In the genomic region with DNA sequence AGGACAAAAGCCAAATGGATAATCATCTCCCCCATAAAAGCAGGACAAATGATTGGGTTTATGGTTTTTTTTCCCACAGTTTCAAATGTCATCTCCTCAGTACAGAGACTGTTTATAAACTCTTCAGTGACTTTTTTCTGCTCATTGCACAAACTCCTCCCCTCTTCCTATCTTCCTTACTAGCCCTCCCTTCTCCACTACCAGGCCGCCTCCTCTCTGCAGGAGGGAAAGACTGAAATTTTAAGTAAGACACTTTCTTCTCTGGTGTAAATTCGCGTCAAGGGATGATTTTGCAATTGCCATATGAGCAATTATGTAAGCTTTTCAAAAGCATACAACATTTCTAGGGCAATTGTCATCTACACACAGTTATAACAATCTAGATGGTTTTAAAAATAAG, we compare ENCODE assay signal across 11 cellular contexts. TPM values are rescaled to one million over a fixed set of nuclear protein-coding genes. Genes with fewer than 3 reads are reported as not detected.
DNase-seq lines count a peak whose midpoint lies in the region; ATAC-seq and TF ChIP-seq lines count a peak whose summit lies in the region.
"Had no signal": no experiment of that assay in that cellular context is flagged by ENCODE, and none has a peak within 500 bp of the region (broad histone marks: within the 10 kb centered on the region; RNA-seq: fewer than 3 reads in every experiment).

No MANE protein-coding gene starts in this region.

- no peak overlapping the region for H2AFZ ChIP-seq in DND-41 (ENCODE audit: low read depth, low read length)
- H2AFZ ChIP-seq in neuronal stem cell (ENCODE audit: low read length) = peak overlapping the region; percentile 66

- H3K79me2 ChIP-seq in DND-41 (ENCODE audit: insufficient read depth, low read length) = peaks cover 47% of the 10 kb centered on the region

- H3K27ac Mint-ChIP-seq in activated CD4-positive, alpha-beta memory T cell treated with anti-CD3 and anti-CD28 coated beads, Interleukin-2, amount 10 ng/mL, durations not matched to agents 7 days and 5 days = no peak overlapping the region
- no peak overlapping the region for H3K27ac Mint-ChIP-seq in stimulated activated naive B cell treated with anti-CD40 and anti-IgM and Interleukin-4, amounts not matched to agents 10 μg/mL and 1 μg/mL and 100 μg/mL, for 72 hours

- no peak for DNase-seq in DND-41
- peak; percentile 12 for DNase-seq in NCI-H1105 treated with DMSO at 0.1 percent for 48 hours (lab: John Stamatoyannopoulos, UW)
- peak; percentile 16 for DNase-seq in brain microvascular endothelial cell
- no peak for DNase-seq in neuronal stem cell (ENCODE audit: low spot score)
- DNase-seq in activated CD4-positive, alpha-beta memory T cell treated with anti-CD3 and anti-CD28 coated beads, Interleukin-2, amount 10 ng/mL, durations not matched to agents 7 days and 5 days = no peak
- DNase-seq in stimulated activated naive B cell treated with anti-CD40 and anti-IgM and Interleukin-4, amounts not matched to agents 10 μg/mL and 1 μg/mL and 100 μg/mL, for 72 hours = no peak
- DNase-seq in NCI-H2081 (lab: John Stamatoyannopoulos, UW) = no peak
- DNase-seq in NCI-H1436 (lab: John Stamatoyannopoulos, UW) = no peak
- DNase-seq: activated naive CD4-positive, alpha-beta T cell; NCI-H1694 treated with DMSO at 0.1 percent for 48 hours had no signal

- H2BK12ac ChIP-seq in neuronal stem cell (ENCODE audit: low read length) = no peak overlapping the region

- peak; percentile 53; the same call in 1 of the 3 replicates for ATAC-seq in DND-41 (ENCODE audit: insufficient read depth, low read depth)
- ATAC-seq in stimulated activated naive B cell treated with anti-CD40 and anti-IgM and Interleukin-4, amounts not matched to agents 10 μg/mL and 1 μg/mL and 100 μg/mL, for 72 hours (replicated peaks) = no peak

- no peaks in the 10 kb centered on the region for H3K27me3 Mint-ChIP-seq in activated CD4-positive, alpha-beta memory T cell treated with anti-CD3 and anti-CD28 coated beads, Interleukin-2, amount 10 ng/mL, durations not matched to agents 7 days and 5 days
- no peaks in the 10 kb centered on the region for H3K27me3 Mint-ChIP-seq in stimulated activated naive B cell treated with anti-CD40 and anti-IgM and Interleukin-4, amounts not matched to agents 10 μg/mL and 1 μg/mL and 100 μg/mL, for 72 hours

- H3K4me3 Mint-ChIP-seq in activated CD4-positive, alpha-beta memory T cell treated with anti-CD3 and anti-CD28 coated beads, Interleukin-2, amount 10 ng/mL, durations not matched to agents 7 days and 5 days = no peak overlapping the region
- H3K4me3 Mint-ChIP-seq in stimulated activated naive B cell treated with anti-CD40 and anti-IgM and Interleukin-4, amounts not matched to agents 10 μg/mL and 1 μg/mL and 100 μg/mL, for 72 hours = no peak overlapping the region

- H3K9me3 Mint-ChIP-seq in activated CD4-positive, alpha-beta memory T cell treated with anti-CD3 and anti-CD28 coated beads, Interleukin-2, amount 10 ng/mL, durations not matched to agents 7 days and 5 days = peaks cover 2% of the 10 kb centered on the region
- no peaks in the 10 kb centered on the region for H3K9me3 Mint-ChIP-seq in stimulated activated naive B cell treated with anti-CD40 and anti-IgM and Interleukin-4, amounts not matched to agents 10 μg/mL and 1 μg/mL and 100 μg/mL, for 72 hours

- no peak overlapping the region for H3K18ac ChIP-seq in neuronal stem cell (ENCODE audit: low read length)

- H3K4me3 ChIP-seq in DND-41 (ENCODE audit: low read depth in 1 of 2, low read length in 2 of 2) (no peak overlapping the region), brain microvascular endothelial cell (ENCODE audit: low read depth, low read length) (no peak overlapping the region), neuronal stem cell (ENCODE audit: low read length in 2 of 2) (no peak overlapping the region)
- H3K4me3 ChIP-seq: thoracic aorta had no signal

- H3K36me3 Mint-ChIP-seq in activated CD4-positive, alpha-beta memory T cell treated with anti-CD3 and anti-CD28 coated beads, Interleukin-2, amount 10 ng/mL, durations not matched to agents 7 days and 5 days (ENCODE audit: low read depth) = no peaks in the 10 kb centered on the region
- H3K36me3 Mint-ChIP-seq in stimulated activated naive B cell treated with anti-CD40 and anti-IgM and Interleukin-4, amounts not matched to agents 10 μg/mL and 1 μg/mL and 100 μg/mL, for 72 hours = peaks cover 10 to 33% of the 10 kb centered on the region in 2 donors

- no peak overlapping the region for H3K23ac ChIP-seq in neuronal stem cell (ENCODE audit: low read depth, low read length, poor library complexity)

- H3K9ac ChIP-seq in DND-41 (ENCODE audit: low read depth, low read length) = no peak overlapping the region
- no peak overlapping the region for H3K9ac ChIP-seq in neuronal stem cell (ENCODE audit: low read depth, low read length, poor library complexity)

- no peak overlapping the region for H2BK5ac ChIP-seq in neuronal stem cell (ENCODE audit: low read length)

- H3K4me1 Mint-ChIP-seq in activated CD4-positive, alpha-beta memory T cell treated with anti-CD3 and anti-CD28 coated beads, Interleukin-2, amount 10 ng/mL, durations not matched to agents 7 days and 5 days = peaks cover 23% of the 10 kb centered on the region
- H3K4me1 Mint-ChIP-seq in stimulated activated naive B cell treated with anti-CD40 and anti-IgM and Interleukin-4, amounts not matched to agents 10 μg/mL and 1 μg/mL and 100 μg/mL, for 72 hours = peaks cover 21 to 42% of the 10 kb centered on the region in 2 donors

- no peak for TF ChIP-seq CTCF in DND-41 (IDR thresholded peaks at IDR 0.05; ENCODE audit: borderline replicate concordance, extremely low read depth, low read length, poor library complexity, severe bottlenecking)
- TF ChIP-seq CTCF in brain microvascular endothelial cell (IDR thresholded peaks at IDR 0.05; ENCODE audit: low read depth, low read length, missing control alignments) = no peak

- no peak overlapping the region for H3K14ac ChIP-seq in neuronal stem cell (ENCODE audit: low read length)

- H4K20me1 ChIP-seq in DND-41 (ENCODE audit: insufficient read depth, low read length) = no peaks in the 10 kb centered on the region

- H3K4ac ChIP-seq in neuronal stem cell (ENCODE audit: low read length) = no peak overlapping the region

- H3K4me2 ChIP-seq in DND-41 (ENCODE audit: insufficient read depth, low read length) (no peak overlapping the region), neuronal stem cell (ENCODE audit: insufficient read depth, low read length, poor library complexity, severe bottlenecking) (no peak overlapping the region)

- H4K91ac ChIP-seq in neuronal stem cell (ENCODE audit: low read depth, low read length, poor library complexity) = no peak overlapping the region

- in situ Hi-C loops in brain microvascular endothelial cell (cut with HindIII; ENCODE audit: low pct_ligation_motif_present, low sequenced_read_pairs) = no loop called here

- H2BK15ac ChIP-seq in neuronal stem cell (ENCODE audit: low read length) = no peak overlapping the region

- CTCF ChIA-PET in activated CD4-positive, alpha-beta memory T cell treated with anti-CD3 and anti-CD28 coated beads, Interleukin-2, amount 10 ng/mL, durations not matched to agents 7 days and 5 days (lab: Charles Lee) = no interaction called here

- H3K9me3 ChIP-seq in DND-41 (ENCODE audit: insufficient read depth, low read length, severe bottlenecking) (no peaks in the 10 kb centered on the region), neuronal stem cell (replicated peaks in 1 of 2; ENCODE audit: control insufficient read depth in 2 of 2, insufficient read depth in 1 of 2, low read depth in 1 of 2, low read length in 2 of 2) (no peaks in the 10 kb centered on the region)
- H3K9me3 ChIP-seq: thoracic aorta had no signal

- no peak overlapping the region for H4K8ac ChIP-seq in neuronal stem cell (ENCODE audit: low read depth, low read length)

- no peak overlapping the region for H2AK5ac ChIP-seq in neuronal stem cell (ENCODE audit: low read depth, low read length)

- POLR2A ChIA-PET in activated CD4-positive, alpha-beta memory T cell treated with anti-CD3 and anti-CD28 coated beads, Interleukin-2, amount 10 ng/mL, durations not matched to agents 7 days and 5 days (lab: Charles Lee) = no interaction called here

- H3K36me3 ChIP-seq in DND-41 (ENCODE audit: insufficient read depth, low read length) = no peaks in the 10 kb centered on the region
- no peaks in the 10 kb centered on the region for H3K36me3 ChIP-seq in brain microvascular endothelial cell (replicated peaks)
- no peaks in the 10 kb centered on the region for H3K36me3 ChIP-seq in neuronal stem cell (replicated peaks in 1 of 2; ENCODE audit: control insufficient read depth in 2 of 2, insufficient read depth in 2 of 2, low read length in 2 of 2)
- H3K36me3 ChIP-seq: thoracic aorta had no signal

- no peaks in the 10 kb centered on the region for H3K79me1 ChIP-seq in neuronal stem cell (ENCODE audit: low read depth, low read length)

- H3K27me3 ChIP-seq in DND-41 (ENCODE audit: insufficient read depth, low read length, poor library complexity) = no peaks in the 10 kb centered on the region
- H3K27me3 ChIP-seq in brain microvascular endothelial cell (replicated peaks) = no peaks in the 10 kb centered on the region
- no peaks in the 10 kb centered on the region for H3K27me3 ChIP-seq in neuronal stem cell (ENCODE audit: control insufficient read depth in 3 of 3, insufficient read depth in 3 of 3, low read depth in 1 of 3, low read length in 3 of 3)

- no CpG with 5 or more reads among the region's 3 CpGs for WGBS in neuronal stem cell (ENCODE audit: extremely low coverage in 2 of 2, insufficient read length in 2 of 2, insufficient replicate concordance in 1 of 2), 2 donors

- H2BK120ac ChIP-seq in neuronal stem cell (ENCODE audit: low read depth, low read length) = no peak overlapping the region

- H3K27ac ChIP-seq in DND-41 (ENCODE audit: low read length) (peak overlapping the region; percentile 8; the same call in 1 of the 2 replicates), brain microvascular endothelial cell (no peak overlapping the region), neuronal stem cell (replicated peaks; ENCODE audit: low read length) (no peak overlapping the region)
- H3K27ac ChIP-seq: thoracic aorta had no signal

- H3K4me1 ChIP-seq in DND-41 (ENCODE audit: insufficient read depth, low read length) (peaks cover 41% of the 10 kb centered on the region), neuronal stem cell (ENCODE audit: control insufficient read depth in 2 of 2, insufficient read depth in 1 of 2, low read depth in 1 of 2, low read length in 2 of 2) (peaks cover 19 to 25% of the 10 kb centered on the region in 2 donors)

RNA-seq across cellular contexts. Expression of gene BTG1, which starts 37.0 kb away (rescaled TPM):
- polyA plus RNA-seq in neuronal stem cell (2013, experiment 1 of 2) = 44.8 TPM
- polyA plus RNA-seq in neuronal stem cell (2013, experiment 2 of 2) = 46.5 TPM
- 100 to 1,000 TPM; 217 to 227 TPM for total RNA-seq in activated CD4-positive, alpha-beta memory T cell treated with anti-CD3 and anti-CD28 coated beads, Interleukin-2, amount 10 ng/mL, durations not matched to agents 7 days and 5 days

Comparison
In these comparisons a context has a peak if more than half of its experiments do, and no peak if none do; other contexts are left out.
1. DNase-seq: peak in NCI-H1105 treated with DMSO at 0.1 percent for 48 hours (single experiment) and brain microvascular endothelial cell (single experiment); none in DND-41 (single experiment), neuronal stem cell (single experiment), activated CD4-positive, alpha-beta memory T cell treated with anti-CD3 and anti-CD28 coated beads, Interleukin-2, amount 10 ng/mL, durations not matched to agents 7 days and 5 days (single experiment), stimulated activated naive B cell treated with anti-CD40 and anti-IgM and Interleukin-4, amounts not matched to agents 10 μg/mL and 1 μg/mL and 100 μg/mL, for 72 hours (single experiment), NCI-H2081 (0 of 2) and NCI-H1436 (single experiment).